ENCODE assay signal across 17 cellular contexts in genomic region chr12:124639407-124639806, GRCh38.
DNase-seq lines count a peak whose midpoint lies in the region; ATAC-seq and TF ChIP-seq lines count a peak whose summit lies in the region.
"Had no signal": no experiment of that assay in that cellular context is flagged by ENCODE, and none has a peak within 500 bp of the region (broad histone marks: within the 10 kb centered on the region; RNA-seq: fewer than 3 reads in every experiment).

No MANE protein-coding gene starts in this region.

- peaks cover 7% of the 10 kb centered on the region for H3K9me3 ChIP-seq in RWPE2 (ENCODE audit: severe bottlenecking)
- H3K9me3 ChIP-seq in left lung, result no peaks in the 10 kb centered on the region
- H3K9me3 ChIP-seq: Peyer's patch had no signal

- peaks cover 32% of the 10 kb centered on the region for H3K4me1 ChIP-seq in RWPE2 (ENCODE audit: insufficient read depth, poor library complexity, severe bottlenecking)
- H3K4me1 ChIP-seq in left lung, result peaks cover 0 to 42% of the 10 kb centered on the region in 2 donors

- no peak overlapping the region for H3K4me3 Mint-ChIP-seq in T-helper 1 cell treated with Interleukin-12 subunit alpha and Interleukin-12 subunit beta and Interleukin-4 antibody, amounts not matched to agents 30 μg/mL and 1 μg/mL, for 36 hours
- no peak overlapping the region for H3K4me3 Mint-ChIP-seq in activated CD4-positive, alpha-beta T cell treated with anti-CD3 and anti-CD28 coated beads, Interleukin-2, amount 10 ng/mL, durations not matched to agents 24 days and 14 days

- H3K36me3 Mint-ChIP-seq in T-helper 1 cell treated with Interleukin-12 subunit alpha and Interleukin-12 subunit beta and Interleukin-4 antibody, amounts not matched to agents 30 μg/mL and 1 μg/mL, for 36 hours (ENCODE audit: low read depth), result peaks cover 2% of the 10 kb centered on the region
- H3K36me3 Mint-ChIP-seq in activated CD4-positive, alpha-beta T cell treated with anti-CD3 and anti-CD28 coated beads, Interleukin-2, amount 10 ng/mL, durations not matched to agents 24 days and 14 days (ENCODE audit: low read depth), result peaks cover 3% of the 10 kb centered on the region

- no peaks in the 10 kb centered on the region for H3K27me3 ChIP-seq in RWPE2 (ENCODE audit: insufficient read depth, poor library complexity, severe bottlenecking)
- H3K27me3 ChIP-seq in left lung, result no peaks in the 10 kb centered on the region
- H3K27me3 ChIP-seq: Peyer's patch had no signal

- H3K36me3 ChIP-seq in RWPE2 (ENCODE audit: low read depth) (no peaks in the 10 kb centered on the region), left lung (no peaks in the 10 kb centered on the region)
- H3K36me3 ChIP-seq: Peyer's patch had no signal

- H3K27ac Mint-ChIP-seq in T-helper 1 cell treated with Interleukin-12 subunit alpha and Interleukin-12 subunit beta and Interleukin-4 antibody, amounts not matched to agents 30 μg/mL and 1 μg/mL, for 36 hours, result peak overlapping the region; percentile 2
- no peak overlapping the region for H3K27ac Mint-ChIP-seq in activated CD4-positive, alpha-beta T cell treated with anti-CD3 and anti-CD28 coated beads, Interleukin-2, amount 10 ng/mL, durations not matched to agents 24 days and 14 days

- peaks cover 8% of the 10 kb centered on the region for H3K4me1 Mint-ChIP-seq in T-helper 1 cell treated with Interleukin-12 subunit alpha and Interleukin-12 subunit beta and Interleukin-4 antibody, amounts not matched to agents 30 μg/mL and 1 μg/mL, for 36 hours (ENCODE audit: low read depth)
- H3K4me1 Mint-ChIP-seq in activated CD4-positive, alpha-beta T cell treated with anti-CD3 and anti-CD28 coated beads, Interleukin-2, amount 10 ng/mL, durations not matched to agents 24 days and 14 days, result peaks cover 9% of the 10 kb centered on the region

- ATAC-seq in RWPE2 (ENCODE audit: low read depth), result no peak
- ATAC-seq in left lung, result peak; percentile 16
- no peak for ATAC-seq in GM19328 (IDR thresholded peaks at IDR 0.05; ENCODE audit: unreplicated experiment)
- no peak for ATAC-seq in GM18517 (IDR thresholded peaks at IDR 0.05; ENCODE audit: unreplicated experiment)

- H3K4me3 ChIP-seq in RWPE2 (ENCODE audit: severe bottlenecking) (no peak overlapping the region), left lung (no peak overlapping the region)
- H3K4me3 ChIP-seq: Peyer's patch had no signal

- peaks cover 9% of the 10 kb centered on the region for H3K27me3 Mint-ChIP-seq in T-helper 1 cell treated with Interleukin-12 subunit alpha and Interleukin-12 subunit beta and Interleukin-4 antibody, amounts not matched to agents 30 μg/mL and 1 μg/mL, for 36 hours (ENCODE audit: low read depth)
- H3K27me3 Mint-ChIP-seq in activated CD4-positive, alpha-beta T cell treated with anti-CD3 and anti-CD28 coated beads, Interleukin-2, amount 10 ng/mL, durations not matched to agents 24 days and 14 days, result peaks cover 15% of the 10 kb centered on the region

- H3K9me3 Mint-ChIP-seq in T-helper 1 cell treated with Interleukin-12 subunit alpha and Interleukin-12 subunit beta and Interleukin-4 antibody, amounts not matched to agents 30 μg/mL and 1 μg/mL, for 36 hours, result peaks cover 4% of the 10 kb centered on the region
- peaks cover 18% of the 10 kb centered on the region for H3K9me3 Mint-ChIP-seq in activated CD4-positive, alpha-beta T cell treated with anti-CD3 and anti-CD28 coated beads, Interleukin-2, amount 10 ng/mL, durations not matched to agents 24 days and 14 days

- no peak for DNase-seq in T-helper 1 cell
- DNase-seq in RWPE2 (ENCODE audit: low spot score), result no peak
- no peak for DNase-seq in left lung
- no peak for DNase-seq in AG08395 (ENCODE audit: low spot score)
- no peak for DNase-seq in activated CD4-positive, alpha-beta T cell treated with anti-CD3 and anti-CD28 coated beads, Interleukin-2, amount 10 ng/mL, durations not matched to agents 24 days and 14 days
- DNase-seq: C1 segment of cervical spinal cord, DMS153, Karpas-422, NCI-H1417, NCI-H2029, NCI-H2171 treated with DMSO at 0.1 percent for 48 hours, NCI-H524, Peyer's patch, SHP77 treated with DMSO at 0.1 percent for 48 hours had no signal

- TF ChIP-seq CTCF in RWPE2 (IDR thresholded peaks at IDR 0.05; ENCODE audit: poor library complexity, severe bottlenecking) (no peak), left lung (IDR thresholded peaks at IDR 0.05) (no peak)

- intact Hi-C loops in left lung (cut with DNase I), result no loop called here
- intact Hi-C loops in activated CD4-positive, alpha-beta T cell treated with anti-CD3 and anti-CD28 coated beads, Interleukin-2, amount 10 ng/mL, durations not matched to agents 24 days and 14 days (cut with micrococcal nuclease), result no loop called here

- H3K27ac ChIP-seq in RWPE2 (ENCODE audit: poor library complexity, severe bottlenecking) (peak overlapping the region; percentile 5), left lung (peak overlapping the region in 1 of 2 donors; percentile 67)
- H3K27ac ChIP-seq: Peyer's patch had no signal
